1 cellular context compared by ENCODE assay signal in genomic region chr12:116916714-116917114, GRCh38.
TF ChIP-seq lines count a peak whose summit lies in the region.

No MANE protein-coding gene starts in this region.

TF ChIP-seq in GM12878, 131 proteins besides CTCF, POLR2A, EP300 and RAD21 (continued from another document):
- peak; percentile 26 for TF ChIP-seq SKIL (IDR thresholded peaks at IDR 0.05; ENCODE audit: low read depth, poor library complexity, severe bottlenecking)
- TF ChIP-seq GABPA (IDR thresholded peaks at IDR 0.05; ENCODE audit: low read depth), result no peak
- TF ChIP-seq NFIC (IDR thresholded peaks at IDR 0.05; ENCODE audit: low read depth, low read length), result no peak
- TF ChIP-seq JUNB (IDR thresholded peaks at IDR 0.05), result peak; percentile 51; the same call in 1 of the 2 replicates
- TF ChIP-seq IKZF2 (IDR thresholded peaks at IDR 0.05), result peak; percentile 50; a peak in 2 of 4 replicates
- TF ChIP-seq HCFC1 (IDR thresholded peaks at IDR 0.05; ENCODE audit: low read length), result no peak
- no peak for TF ChIP-seq MAX (IDR thresholded peaks at IDR 0.05; ENCODE audit: low read depth, low read length)
- no peak for TF ChIP-seq ESRRA (IDR thresholded peaks at IDR 0.05; ENCODE audit: low read length)
- peak; percentile 30; the same call in 1 of the 2 replicates for TF ChIP-seq ATF2 (IDR thresholded peaks at IDR 0.05; ENCODE audit: low read length)
- no peak for TF ChIP-seq ZBTB40 (IDR thresholded peaks at IDR 0.05; ENCODE audit: borderline replicate concordance)
- no peak for TF ChIP-seq CEBPB (IDR thresholded peaks at IDR 0.05; ENCODE audit: borderline replicate concordance in 1 of 2, low read depth in 2 of 2, low read length in 2 of 2)
- no peak for TF ChIP-seq SMAD1 (IDR thresholded peaks at IDR 0.05; ENCODE audit: low read depth, partially characterized antibody)
- no peak for TF ChIP-seq ZBTB11 (CRISPR knock-in tag; IDR thresholded peaks at IDR 0.05)
- TF ChIP-seq ZNF217 (IDR thresholded peaks at IDR 0.05), result no peak
- peak in 1 of 2 experiments; percentile 66; a peak in 2 of 4 replicates for TF ChIP-seq BHLHE40 (IDR thresholded peaks at IDR 0.05; ENCODE audit: borderline replicate concordance in 1 of 2, low read depth in 2 of 2, low read length in 1 of 2)
- peak; percentile 16 for TF ChIP-seq BCL3 (IDR thresholded peaks at IDR 0.05; ENCODE audit: borderline replicate concordance, insufficient read depth, low read depth, low read length, poor library complexity, severe bottlenecking)
- 0 out of 2 replicates have a peak, but pooled peaks have one; percentile 58 for TF ChIP-seq MLLT1 (IDR thresholded peaks at IDR 0.05)
- peak; percentile 58 for TF ChIP-seq MTA2 (IDR thresholded peaks at IDR 0.05; ENCODE audit: low read depth)
- TF ChIP-seq PAX5 (IDR thresholded peaks at IDR 0.05; ENCODE audit: borderline replicate concordance, low read depth, low read length), result 0 out of 2 replicates have a peak, but pooled peaks have one; percentile 22
- TF ChIP-seq NBN (IDR thresholded peaks at IDR 0.05), result peak; percentile 76
- TF ChIP-seq DPF2 (IDR thresholded peaks at IDR 0.05), result peak; percentile 50; the same call in 1 of the 2 replicates
- TF ChIP-seq CREB1 (IDR thresholded peaks at IDR 0.05; ENCODE audit: low read depth), result 0 out of 2 replicates have a peak, but pooled peaks have one; percentile 21
- TF ChIP-seq FOXK2 (IDR thresholded peaks at IDR 0.05), result peak; percentile 47
- peak; percentile 71 for TF ChIP-seq RUNX3 (IDR thresholded peaks at IDR 0.05; ENCODE audit: low read length)
- no peak for TF ChIP-seq ZNF274 (IDR thresholded peaks at IDR 0.05; ENCODE audit: insufficient read depth, insufficient read length)
- TF ChIP-seq ATF3 (IDR thresholded peaks at IDR 0.05; ENCODE audit: borderline replicate concordance, extremely low read depth, low read depth, low read length), result no peak
- TF ChIP-seq IRF4 (IDR thresholded peaks at IDR 0.05; ENCODE audit: low read depth, low read length), result peak; percentile 75; the same call in 1 of the 2 replicates
- no peak for TF ChIP-seq NR2C2 (IDR thresholded peaks at IDR 0.05; ENCODE audit: borderline replicate concordance, control insufficient read depth, insufficient read length, low read depth)
- peak; percentile 66; the same call in 1 of the 3 replicates for TF ChIP-seq POU2F2 (IDR thresholded peaks at IDR 0.05; ENCODE audit: borderline replicate concordance, low read depth, low read length)
- TF ChIP-seq SRF (IDR thresholded peaks at IDR 0.05; ENCODE audit: low read depth in 2 of 2, low read length in 2 of 2), result no peak
- TF ChIP-seq IKZF1 (conservative IDR thresholded peaks at IDR 0.05), result peak; percentile 29; the same call in 1 of the 2 replicates
- no peak for TF ChIP-seq STAT1 (conservative IDR thresholded peaks at IDR 0.05)
- TF ChIP-seq E2F4 (IDR thresholded peaks at IDR 0.05; ENCODE audit: low read depth, low read length), result no peak
- no peak for TF ChIP-seq YY1 (IDR thresholded peaks at IDR 0.05; ENCODE audit: low read depth, low read length)
- TF ChIP-seq JUND (IDR thresholded peaks at IDR 0.05; ENCODE audit: low read depth, low read length), result 0 out of 2 replicates have a peak, but pooled peaks have one; percentile 26
TF ChIP-seq in GM12878: peak in this region for 23.
